ENCODE assay signal across 9 cellular contexts in the genomic region with DNA sequence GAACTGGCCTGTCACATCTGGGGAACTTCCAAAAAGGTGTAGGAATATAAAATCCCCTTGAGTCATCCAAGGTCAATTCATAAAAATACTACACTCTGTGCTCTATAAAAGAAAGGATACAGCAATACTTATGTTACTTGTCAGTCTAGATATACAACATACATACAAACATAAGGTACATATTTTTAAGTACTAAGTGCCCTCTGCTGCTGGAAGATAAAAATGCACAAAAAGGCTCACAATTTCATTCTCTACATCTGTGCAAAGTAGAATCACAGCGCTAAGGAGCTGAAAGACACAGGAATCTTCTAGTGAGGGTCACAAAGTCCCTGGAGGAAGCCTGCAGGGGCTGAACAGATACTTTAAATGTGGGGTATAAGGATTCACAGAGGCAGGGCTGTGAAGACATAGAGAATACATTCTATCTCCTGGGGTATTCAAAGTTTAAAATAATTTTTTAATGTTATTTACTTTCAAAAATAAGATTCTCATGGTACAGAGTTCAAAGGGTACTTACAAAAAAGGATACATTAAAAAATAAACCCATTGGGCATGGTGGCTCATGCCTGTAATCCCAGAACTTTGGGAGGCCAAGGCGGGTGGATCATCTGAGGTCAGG. TPM values are rescaled to one million over a fixed set of nuclear protein-coding genes. Genes with fewer than 3 reads are reported as not detected.
A peak's percentile ranks its signal among the peaks of the same experiment; 100 is the strongest.
DNase-seq lines count a peak whose midpoint lies in the region; ATAC-seq and TF ChIP-seq lines count a peak whose summit lies in the region.
"Had no signal": no experiment of that assay in that cellular context is flagged by ENCODE, and none has a peak within 500 bp of the region (broad histone marks: within the 10 kb centered on the region; RNA-seq: fewer than 3 reads in every experiment).

No MANE protein-coding gene starts in this region.

- no peaks in the 10 kb centered on the region for H3K9me3 Mint-ChIP-seq in activated CD8-positive, alpha-beta memory T cell treated with anti-CD3 and anti-CD28 coated beads, Interleukin-2, amount 10 ng/mL, durations not matched to agents 7 days and 5 days (ENCODE audit: low read depth)
- peaks cover 24% of the 10 kb centered on the region for H3K9me3 Mint-ChIP-seq in WTC11

- no peak overlapping the region for H3K18ac ChIP-seq in trophoblast cell (ENCODE audit: low read length)

- H4K12ac ChIP-seq in trophoblast cell (ENCODE audit: low read depth, low read length), result no peak overlapping the region

- no peaks in the 10 kb centered on the region for H3K79me2 ChIP-seq in trophoblast cell (ENCODE audit: control insufficient read depth, insufficient read depth, low read length, poor library complexity)

- no peak overlapping the region for H2BK5ac ChIP-seq in trophoblast cell (ENCODE audit: low read depth, low read length, poor library complexity)

- no peak for TF ChIP-seq CTCF in WTC11 (IDR thresholded peaks at IDR 0.05)
- peak; percentile 80 for TF ChIP-seq CTCF in foreskin keratinocyte (conservative IDR thresholded peaks at IDR 0.05)

- H3K4me1 Mint-ChIP-seq in activated CD8-positive, alpha-beta memory T cell treated with anti-CD3 and anti-CD28 coated beads, Interleukin-2, amount 10 ng/mL, durations not matched to agents 7 days and 5 days, result peaks cover 16% of the 10 kb centered on the region
- peaks cover 10% of the 10 kb centered on the region for H3K4me1 Mint-ChIP-seq in WTC11

- peak; percentile 77 for ATAC-seq in activated CD8-positive, alpha-beta memory T cell treated with anti-CD3 and anti-CD28 coated beads, Interleukin-2, amount 10 ng/mL, durations not matched to agents 7 days and 5 days
- ATAC-seq in HG02798 (IDR thresholded peaks at IDR 0.05; ENCODE audit: poor library complexity, unreplicated experiment) (peak; percentile 65), WTC11 (peak; percentile 63), foreskin keratinocyte (peak; percentile 73), HG02571 (IDR thresholded peaks at IDR 0.05; ENCODE audit: unreplicated experiment) (no peak)

- H3K14ac ChIP-seq in trophoblast cell (ENCODE audit: low read length), result no peak overlapping the region

- DNase-seq in activated CD8-positive, alpha-beta memory T cell treated with anti-CD3 and anti-CD28 coated beads, Interleukin-2, amount 10 ng/mL, durations not matched to agents 7 days and 5 days, result peak; percentile 48
- DNase-seq in activated CD8-positive, alpha-beta memory T cell treated with anti-CD3 and anti-CD28 coated beads, Interleukin-2, amount 50 U/mL, for 4 hours, result no peak
- DNase-seq in NCI-H2196 (lab: John Stamatoyannopoulos, UW; ENCODE audit: unreplicated experiment) (peak; percentile 30), WTC11 (ENCODE audit: low spot score) (no peak), foreskin keratinocyte (peak in 1 of 2 donors; percentile 59), trophoblast cell (peak; percentile 68 to 87)

- no peak overlapping the region for H3K4me3 ChIP-seq in trophoblast cell (ENCODE audit: low read depth, low read length)

- no peak overlapping the region for H2BK120ac ChIP-seq in trophoblast cell (ENCODE audit: insufficient read depth, low read length, poor library complexity)

- no peak overlapping the region for H2AFZ ChIP-seq in trophoblast cell (ENCODE audit: insufficient read depth, low read length, poor library complexity)

- no CpG with 5 or more reads among the region's 2 CpGs for whole genome bisulfite sequencing in trophoblast cell (ENCODE audit: extremely low coverage, insufficient coverage, insufficient read length)

- H4K91ac ChIP-seq in trophoblast cell (ENCODE audit: low read depth, low read length), result no peak overlapping the region

- no peak overlapping the region for H3K4me3 Mint-ChIP-seq in activated CD8-positive, alpha-beta memory T cell treated with anti-CD3 and anti-CD28 coated beads, Interleukin-2, amount 10 ng/mL, durations not matched to agents 7 days and 5 days
- H3K4me3 Mint-ChIP-seq in WTC11, result no peak overlapping the region
- H3K4me3 Mint-ChIP-seq: activated naive CD8-positive, alpha-beta T cell had no signal

- no peak overlapping the region for H4K8ac ChIP-seq in trophoblast cell (ENCODE audit: low read depth, low read length)

- H3K27me3 ChIP-seq in foreskin keratinocyte (no peaks in the 10 kb centered on the region), trophoblast cell (ENCODE audit: insufficient read depth, low read length) (no peaks in the 10 kb centered on the region)

- H2BK12ac ChIP-seq in trophoblast cell (ENCODE audit: low read length), result no peak overlapping the region

- no peak overlapping the region for H3K9ac ChIP-seq in trophoblast cell (ENCODE audit: low read length)

- H3K27ac Mint-ChIP-seq in activated CD8-positive, alpha-beta memory T cell treated with anti-CD3 and anti-CD28 coated beads, Interleukin-2, amount 10 ng/mL, durations not matched to agents 7 days and 5 days, result no peak overlapping the region
- no peak overlapping the region for H3K27ac Mint-ChIP-seq in WTC11
- H3K27ac Mint-ChIP-seq: activated naive CD8-positive, alpha-beta T cell had no signal

- peaks cover 4% of the 10 kb centered on the region for H3K27me3 Mint-ChIP-seq in activated CD8-positive, alpha-beta memory T cell treated with anti-CD3 and anti-CD28 coated beads, Interleukin-2, amount 10 ng/mL, durations not matched to agents 7 days and 5 days
- peaks cover 4% of the 10 kb centered on the region for H3K27me3 Mint-ChIP-seq in WTC11 (ENCODE audit: low read depth)
- H3K27me3 Mint-ChIP-seq: activated naive CD8-positive, alpha-beta T cell had no signal

- H3K36me3 ChIP-seq in trophoblast cell (ENCODE audit: control insufficient read depth in 1 of 2, insufficient read depth in 2 of 2, low read length in 2 of 2), result no peaks in the 10 kb centered on the region

- H3K4me1 ChIP-seq in foreskin keratinocyte (no peaks in the 10 kb centered on the region), trophoblast cell (ENCODE audit: control insufficient read depth in 1 of 2, insufficient read depth in 2 of 2, low read length in 2 of 2) (peaks cover 4% of the 10 kb centered on the region in 2 experiments)

- H3K27ac ChIP-seq in foreskin keratinocyte (no peak overlapping the region), trophoblast cell (ENCODE audit: low read depth, low read length) (no peak overlapping the region)

- POLR2A ChIA-PET in WTC11 (lab: Charles Lee), result no interaction called here

- H3K4me2 ChIP-seq in trophoblast cell (ENCODE audit: low read length), result no peak overlapping the region

- H3K36me3 Mint-ChIP-seq in activated CD8-positive, alpha-beta memory T cell treated with anti-CD3 and anti-CD28 coated beads, Interleukin-2, amount 10 ng/mL, durations not matched to agents 7 days and 5 days, result peaks cover 2% of the 10 kb centered on the region
- peaks cover 6% of the 10 kb centered on the region; the same call in 1 of the 2 replicates for H3K36me3 Mint-ChIP-seq in WTC11

- no peak overlapping the region for H2AK5ac ChIP-seq in trophoblast cell (ENCODE audit: low read length)

- no peak overlapping the region for H3K23ac ChIP-seq in trophoblast cell (ENCODE audit: low read length)

- no peak overlapping the region for H3K4ac ChIP-seq in trophoblast cell (ENCODE audit: low read depth, low read length)

- CTCF ChIA-PET in activated CD8-positive, alpha-beta memory T cell treated with anti-CD3 and anti-CD28 coated beads, Interleukin-2, amount 10 ng/mL, durations not matched to agents 7 days and 5 days (lab: Charles Lee), result interaction anchor here (0.9 to 4.4 kb wide), 8 partner anchors 11 to 95 kb away, joined by 3 to 43 read pairs (median 3); no protein-coding TSS in a partner anchor
- CTCF ChIA-PET in WTC11 (lab: Charles Lee), result interaction anchor here (0.5 to 3.2 kb wide), 12 partner anchors 38 to 171 kb away, joined by 3 to 21 read pairs (median 3); no protein-coding TSS in a partner anchor

- peaks cover 2% of the 10 kb centered on the region for H3K79me1 ChIP-seq in trophoblast cell (ENCODE audit: low read length)

- H3K9me3 ChIP-seq in trophoblast cell (ENCODE audit: insufficient read depth, low read depth, low read length), result peaks cover 6% of the 10 kb centered on the region

TF ChIP-seq in WTC11, 78 proteins besides CTCF, POLR2A, EP300 and RAD21 (continues in another document):
- no peak for TF ChIP-seq ZNF121 (CRISPR knock-in tag; IDR thresholded peaks at IDR 0.05)
- no peak for TF ChIP-seq SP1 (CRISPR knock-in tag; conservative IDR thresholded peaks at IDR 0.05)
- no peak for TF ChIP-seq TEAD1 (CRISPR knock-in tag; IDR thresholded peaks at IDR 0.05)
- TF ChIP-seq RELA (CRISPR knock-in tag; IDR thresholded peaks at IDR 0.05; ENCODE audit: borderline replicate concordance), result no peak
- TF ChIP-seq, protein P1, sequence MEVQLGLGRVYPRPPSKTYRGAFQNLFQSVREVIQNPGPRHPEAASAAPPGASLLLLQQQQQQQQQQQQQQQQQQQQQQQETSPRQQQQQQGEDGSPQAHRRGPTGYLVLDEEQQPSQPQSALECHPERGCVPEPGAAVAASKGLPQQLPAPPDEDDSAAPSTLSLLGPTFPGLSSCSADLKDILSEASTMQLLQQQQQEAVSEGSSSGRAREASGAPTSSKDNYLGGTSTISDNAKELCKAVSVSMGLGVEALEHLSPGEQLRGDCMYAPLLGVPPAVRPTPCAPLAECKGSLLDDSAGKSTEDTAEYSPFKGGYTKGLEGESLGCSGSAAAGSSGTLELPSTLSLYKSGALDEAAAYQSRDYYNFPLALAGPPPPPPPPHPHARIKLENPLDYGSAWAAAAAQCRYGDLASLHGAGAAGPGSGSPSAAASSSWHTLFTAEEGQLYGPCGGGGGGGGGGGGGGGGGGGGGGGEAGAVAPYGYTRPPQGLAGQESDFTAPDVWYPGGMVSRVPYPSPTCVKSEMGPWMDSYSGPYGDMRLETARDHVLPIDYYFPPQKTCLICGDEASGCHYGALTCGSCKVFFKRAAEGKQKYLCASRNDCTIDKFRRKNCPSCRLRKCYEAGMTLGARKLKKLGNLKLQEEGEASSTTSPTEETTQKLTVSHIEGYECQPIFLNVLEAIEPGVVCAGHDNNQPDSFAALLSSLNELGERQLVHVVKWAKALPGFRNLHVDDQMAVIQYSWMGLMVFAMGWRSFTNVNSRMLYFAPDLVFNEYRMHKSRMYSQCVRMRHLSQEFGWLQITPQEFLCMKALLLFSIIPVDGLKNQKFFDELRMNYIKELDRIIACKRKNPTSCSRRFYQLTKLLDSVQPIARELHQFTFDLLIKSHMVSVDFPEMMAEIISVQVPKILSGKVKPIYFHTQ (CRISPR knock-in tag; IDR thresholded peaks at IDR 0.05), result no peak
- no peak for TF ChIP-seq ZNF219 (CRISPR knock-in tag; IDR thresholded peaks at IDR 0.05; ENCODE audit: borderline replicate concordance)

RNA-seq across cellular contexts. Expression of a gene that starts 10.2 kb away (rescaled TPM):
- 10 to 100 TPM; 18.5 to 19.7 TPM for total RNA-seq in activated CD8-positive, alpha-beta memory T cell treated with anti-CD3 and anti-CD28 coated beads, Interleukin-2, amount 10 ng/mL, durations not matched to agents 7 days and 5 days
- total RNA-seq in WTC11 (2021) (23.8 to 27.0 TPM (median 25.0 TPM) in 3 replicates), foreskin keratinocyte (36.7 and 38.1 TPM in 2 replicates)
- 25.0 and 27.4 TPM in 2 replicates for polyA plus RNA-seq in foreskin keratinocyte
- polyA plus RNA-seq in trophoblast cell (2013), result 59.8 and 60.5 TPM in 2 replicates

RNA-seq across cellular contexts. Expression of a gene that starts 35.5 kb away (rescaled TPM):
- total RNA-seq in activated CD8-positive, alpha-beta memory T cell treated with anti-CD3 and anti-CD28 coated beads, Interleukin-2, amount 10 ng/mL, durations not matched to agents 7 days and 5 days, result 1 to 10 TPM in 1 of 2 experiments, under 1 TPM in 1; 0.63 to 1.2 TPM
- total RNA-seq in WTC11 (2021) (55.7 to 68.0 TPM (median 66.1 TPM) in 3 replicates), foreskin keratinocyte (45.6 and 46.3 TPM in 2 replicates)
- polyA plus RNA-seq in foreskin keratinocyte, result 39.5 and 40.8 TPM in 2 replicates
- polyA plus RNA-seq in trophoblast cell (2013), result 162 and 178 TPM in 2 replicates

Comparison
In these comparisons a context has a peak if more than half of its experiments do, and no peak if none do; other contexts are left out.
1. DNase-seq: peak in activated CD8-positive, alpha-beta memory T cell treated with anti-CD3 and anti-CD28 coated beads, Interleukin-2, amount 10 ng/mL, durations not matched to agents 7 days and 5 days (single experiment), NCI-H2196 (single experiment) and trophoblast cell (2 of 2); none in activated CD8-positive, alpha-beta memory T cell treated with anti-CD3 and anti-CD28 coated beads, Interleukin-2, amount 50 U/mL, for 4 hours (single experiment) and WTC11 (single experiment).
2. RNA of a gene that starts 35.5 kb away (total RNA-seq): 55.7 to 68.0 TPM in WTC11 and 45.6 to 46.3 TPM in foreskin keratinocyte; 0.63 to 1.2 TPM in activated CD8-positive, alpha-beta memory T cell treated with anti-CD3 and anti-CD28 coated beads, Interleukin-2, amount 10 ng/mL, durations not matched to agents 7 days and 5 days; every median in the first group is over 10 times any median in the second.